Comparison of ENCODE assay signal across 27 cellular contexts in the genomic region with DNA sequence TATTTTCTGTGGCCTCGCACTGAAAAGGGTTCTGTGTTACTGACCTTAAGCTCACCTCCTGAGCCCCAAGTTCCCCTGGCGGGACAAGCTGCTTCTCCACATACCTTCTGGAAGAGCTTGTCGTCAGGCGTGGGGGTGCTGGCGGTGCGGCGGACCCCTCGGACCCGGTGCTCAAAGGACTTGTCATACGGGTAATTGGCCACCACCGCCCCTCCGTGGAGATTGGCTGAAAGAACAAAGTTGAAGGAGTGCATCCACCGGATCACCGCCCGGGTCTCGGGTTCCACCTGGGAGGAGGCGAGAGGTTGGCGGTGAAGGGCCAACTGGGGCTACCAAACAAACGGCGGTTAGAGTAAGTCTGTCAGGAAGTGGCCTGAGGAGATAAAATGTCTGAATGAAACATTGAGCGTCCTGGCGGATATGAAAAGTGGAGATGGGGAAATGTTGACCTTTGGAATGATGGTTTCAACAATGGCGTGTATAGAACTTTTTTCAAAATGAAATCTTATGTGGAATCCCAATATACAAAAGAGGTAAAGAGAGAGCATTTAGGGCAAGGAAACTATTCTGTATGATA. TPM values are rescaled to one million over a fixed set of nuclear protein-coding genes. Genes with fewer than 3 reads are reported as not detected.
A peak's percentile ranks its signal among the peaks of the same experiment; 100 is the strongest.
DNase-seq lines count a peak whose midpoint lies in the region; ATAC-seq, FAIRE-seq and TF ChIP-seq lines count a peak whose summit lies in the region.
"Had no signal": no experiment of that assay in that cellular context is flagged by ENCODE, and none has a peak within 500 bp of the region (broad histone marks: within the 10 kb centered on the region; RNA-seq: fewer than 3 reads in every experiment).

No MANE protein-coding gene starts in this region.

- no peak overlapping the region for H3K9ac ChIP-seq in HepG2 (ENCODE audit: insufficient read depth, low read depth, low read length)

- in situ Hi-C loops in HepG2 (cut with HindIII; ENCODE audit: extremely low pct_ligation_motif_present, low pct_unique_long_range_greater_than_20kb) = no loop called here

- no peaks in the 10 kb centered on the region for H3K4me1 ChIP-seq in HepG2 (ENCODE audit: insufficient read depth, low read length)
- H3K4me1 ChIP-seq in right lobe of liver = no peaks in the 10 kb centered on the region
- H3K4me1 ChIP-seq: SJSA1 had no signal

- TF ChIP-seq EP300 in HepG2 (IDR thresholded peaks at IDR 0.05; ENCODE audit: low read depth in 2 of 2, low read length in 2 of 2) (no peak), HepG2 (CRISPR knock-in tag; IDR thresholded peaks at IDR 0.05; ENCODE audit: borderline replicate concordance) (no peak)

- H3K27ac ChIP-seq in HepG2 (ENCODE audit: extremely low read length, insufficient read depth, low read length) = no peak overlapping the region
- H3K27ac ChIP-seq in right lobe of liver = no peak overlapping the region
- no peak overlapping the region for H3K27ac ChIP-seq in WERI-Rb-1
- H3K27ac ChIP-seq: 22Rv1, SJSA1 had no signal

- H3K36me3 ChIP-seq in HepG2 (replicated peaks in 1 of 2; ENCODE audit: control insufficient read depth in 1 of 2, insufficient read depth in 2 of 2, low read length in 2 of 2) = peaks cover 5 to 29% of the 10 kb centered on the region in 2 experiments
- peaks cover 0 to 23% (median 15%) of the 10 kb centered on the region in 4 donors for H3K36me3 ChIP-seq in right lobe of liver
- H3K36me3 ChIP-seq in WERI-Rb-1 = no peaks in the 10 kb centered on the region
- H3K36me3 ChIP-seq: MG63, SJSA1 had no signal

- TF ChIP-seq CTCF in HepG2 (CRISPR knock-in tag; IDR thresholded peaks at IDR 0.05) (no peak), right lobe of liver (IDR thresholded peaks at IDR 0.05) (no peak), WERI-Rb-1 (IDR thresholded peaks at IDR 0.05; ENCODE audit: low read depth, low read length) (no peak), GM10266 (IDR thresholded peaks at IDR 0.05; ENCODE audit: control insufficient read depth, insufficient read depth, low read depth, missing control alignments) (no peak)

- no peak for TF ChIP-seq POLR2A in HepG2 (IDR thresholded peaks at IDR 0.05; ENCODE audit: insufficient read depth in 1 of 2, low read depth in 2 of 2, low read length in 2 of 2)
- no peak for TF ChIP-seq POLR2A in right lobe of liver (IDR thresholded peaks at IDR 0.05)

- POLR2A ChIA-PET in HepG2 (lab: Yijun Ruan, JAX) = no interaction called here

- DNase-seq in HepG2 (ENCODE audit: low spot score) = no peak
- no peak for DNase-seq in right lobe of liver
- DNase-seq in foreskin melanocyte = peak; percentile 58
- peak; percentile 64 for DNase-seq in left kidney (ENCODE audit: low read depth, low spot score)
- no peak for DNase-seq in WERI-Rb-1
- DNase-seq in GM10266 (ENCODE audit: extremely low spot score) = no peak
- DNase-seq: AML-193, COR-L47, DMS 273 treated with DMSO at 0.1 percent for 48 hours, DND-41, Karpas-422, MG63, NCI-H1048, NCI-H1436, NCI-H1930, NCI-H345, NCI-H524 treated with DMSO at 0.1 percent for 48 hours, PC-3 had no signal

- H3K79me2 ChIP-seq in HepG2 (ENCODE audit: insufficient read depth, low read length) = no peaks in the 10 kb centered on the region

- H3K4me2 ChIP-seq in HepG2 (ENCODE audit: low read depth, low read length) = no peak overlapping the region

- WGBS in HepG2 (ENCODE audit: low lambda C conversion rate) = 97% methylated on average over 23 of the region's 23 CpGs
- 79% methylated on average over 17 of the region's 23 CpGs for WGBS in right lobe of liver (ENCODE audit: insufficient coverage, low coverage, low lambda C conversion rate, missing lambda C conversion rate)

- no peaks in the 10 kb centered on the region for H3K27me3 ChIP-seq in HepG2 (ENCODE audit: control insufficient read depth in 1 of 2, insufficient read depth in 2 of 2, low read length in 2 of 2)
- H3K27me3 ChIP-seq in right lobe of liver = no peaks in the 10 kb centered on the region
- no peaks in the 10 kb centered on the region for H3K27me3 ChIP-seq in WERI-Rb-1 (ENCODE audit: insufficient read depth, low read depth, severe bottlenecking)
- H3K27me3 ChIP-seq: MG63, SJSA1 had no signal

- TF ChIP-seq RAD21 in HepG2 (CRISPR knock-in tag; IDR thresholded peaks at IDR 0.05) = no peak

- H2AFZ ChIP-seq in HepG2 (ENCODE audit: low read length) = no peak overlapping the region

- H3K9me3 ChIP-seq in HepG2 (ENCODE audit: low read length) (no peaks in the 10 kb centered on the region), right lobe of liver (no peaks in the 10 kb centered on the region), WERI-Rb-1 (ENCODE audit: severe bottlenecking) (no peaks in the 10 kb centered on the region)
- H3K9me3 ChIP-seq: MG63, SJSA1 had no signal

- H3K4me3 ChIP-seq in HepG2 (replicated peaks in 1 of 3; ENCODE audit: insufficient read depth in 1 of 3, low read depth in 2 of 3, low read length in 3 of 3) (no peak overlapping the region), right lobe of liver (no peak overlapping the region), WERI-Rb-1 (ENCODE audit: low read depth, low read length) (no peak overlapping the region)
- H3K4me3 ChIP-seq: MG63, SJSA1 had no signal

- CTCF ChIA-PET in HepG2 (lab: Yijun Ruan, JAX; ENCODE audit: low intra/inter-chr PET ratio, low total read pairs) = no interaction called here

- intact Hi-C loops in HepG2 (cut with micrococcal nuclease; ENCODE audit: unreplicated experiment) (no loop called here), right lobe of liver (cut with DNase I) (no loop called here)

- ATAC-seq in HepG2 (no peak), right lobe of liver (no peak), HG03097 (IDR thresholded peaks at IDR 0.05; ENCODE audit: low FRiP score, unreplicated experiment) (no peak), GM18873 (IDR thresholded peaks at IDR 0.05; ENCODE audit: low FRiP score, unreplicated experiment) (no peak)
- ATAC-seq: PC-3 had no signal

- FAIRE-seq in HepG2 (lab: Jason Lieb, UNC) = no peak
- FAIRE-seq: GM19239 had no signal

- H4K20me1 ChIP-seq in HepG2 (ENCODE audit: insufficient read depth, low read length) = no peaks in the 10 kb centered on the region

- BruUV-seq in HepG2 (replicated peaks; lab: Mats Ljungman, UMichigan) = no TSS peak

TF ChIP-seq in HepG2, 621 proteins besides CTCF, POLR2A, EP300 and RAD21 (continues in another document):
- no peak for TF ChIP-seq EHMT2 (IDR thresholded peaks at IDR 0.05; ENCODE audit: borderline replicate concordance, low read depth, low read length)

RNA-seq across cellular contexts. Expression of a gene that starts 16.5 kb away (rescaled TPM):
- total RNA-seq in HepG2 (2016; rRNA removed; fragmentation: Illumina TruSeq; extraction: Trizol) = 8.1 and 17.3 TPM in 2 replicates
- total RNA-seq in HepG2 (2016; cell fraction: cytosol; rRNA removed; fragmentation: Illumina TruSeq; extraction: Trizol; ENCODE audit: low read depth) = 5.6 and 6.4 TPM in 2 replicates
- total RNA-seq in HepG2 (2016; cell fraction: insoluble cytoplasmic fraction; rRNA removed; fragmentation: Illumina TruSeq; extraction: Trizol) = 8.1 and 16.7 TPM in 2 replicates
- 8.1 and 10.4 TPM in 2 replicates for total RNA-seq in HepG2 (2016; cell fraction: membrane; rRNA removed; fragmentation: Illumina TruSeq; extraction: Trizol)
- 10.6 and 16.3 TPM in 2 replicates for total RNA-seq in HepG2 (2016; cell fraction: nucleus; rRNA removed; fragmentation: Illumina TruSeq; extraction: Trizol)
- 35.1 and 42.1 TPM in 2 replicates for polyA plus RNA-seq in HepG2 (2011; rRNA removed)
- 39.2 and 44.8 TPM in 2 replicates for polyA plus RNA-seq in HepG2 (2011; cell fraction: cytosol; rRNA removed)
- polyA plus RNA-seq in HepG2 (2011; cell fraction: nucleus; rRNA removed) = 18.8 and 22.4 TPM in 2 replicates
- polyA plus RNA-seq in HepG2 (2012) = 30.8 and 36.0 TPM in 2 replicates
- 5.5 and 6.0 TPM in 2 replicates for polyA plus RNA-seq in HepG2 (2016; cell fraction: cytosol; fragmentation: Illumina TruSeq; extraction: Trizol; ENCODE audit: low read depth)
- polyA plus RNA-seq in HepG2 (2016; cell fraction: insoluble cytoplasmic fraction; fragmentation: Illumina TruSeq; extraction: Trizol; ENCODE audit: low read depth) = 8.5 and 9.4 TPM in 2 replicates
- 8.9 and 9.1 TPM in 2 replicates for polyA plus RNA-seq in HepG2 (2016; cell fraction: membrane; fragmentation: Illumina TruSeq; extraction: Trizol; ENCODE audit: low read depth)
- 16.1 and 19.4 TPM in 2 replicates for polyA plus RNA-seq in HepG2 (2016; cell fraction: nucleus; fragmentation: Illumina TruSeq; extraction: Trizol; ENCODE audit: insufficient read depth, low read depth)
- 35.9 TPM in 1 of 2 replicates, not detected in the other for polyA minus RNA-seq in HepG2 (2011; rRNA and poly(A)+ RNA removed; ENCODE audit: low replicate concordance)
- 11.8 and 13.2 TPM in 2 replicates for polyA minus RNA-seq in HepG2 (2011; cell fraction: cytosol; rRNA and poly(A)+ RNA removed)
- polyA minus RNA-seq in HepG2 (2011; cell fraction: nucleus; rRNA and poly(A)+ RNA removed) = 9.0 and 12.1 TPM in 2 replicates
- total RNA-seq in right lobe of liver = 10 to 100 TPM; 20.7 to 76.6 (median 54.4) TPM
- total RNA-seq: G401, H4, HT-29, PC-3, SJSA1 had no signal
- polyA plus RNA-seq: CD14-positive monocyte had no signal

RNA-seq across cellular contexts. Expression of a gene that starts 55.4 kb away (rescaled TPM):
- 6.3 and 6.4 TPM in 2 replicates for total RNA-seq in HepG2 (2016; rRNA removed; fragmentation: Illumina TruSeq; extraction: Trizol)
- 1.2 and 1.4 TPM in 2 replicates for total RNA-seq in HepG2 (2016; cell fraction: cytosol; rRNA removed; fragmentation: Illumina TruSeq; extraction: Trizol; ENCODE audit: low read depth)
- 5.7 and 6.1 TPM in 2 replicates for total RNA-seq in HepG2 (2016; cell fraction: insoluble cytoplasmic fraction; rRNA removed; fragmentation: Illumina TruSeq; extraction: Trizol)
- 2.3 and 2.6 TPM in 2 replicates for total RNA-seq in HepG2 (2016; cell fraction: membrane; rRNA removed; fragmentation: Illumina TruSeq; extraction: Trizol)
- 7.8 and 9.5 TPM in 2 replicates for total RNA-seq in HepG2 (2016; cell fraction: nucleus; rRNA removed; fragmentation: Illumina TruSeq; extraction: Trizol)
- polyA plus RNA-seq in HepG2 (2011; rRNA removed) = 3.6 and 4.2 TPM in 2 replicates
- polyA plus RNA-seq in HepG2 (2011; cell fraction: cytosol; rRNA removed) = 2.7 and 4.5 TPM in 2 replicates
- 4.6 and 5.9 TPM in 2 replicates for polyA plus RNA-seq in HepG2 (2011; cell fraction: nucleus; rRNA removed)
- polyA plus RNA-seq in HepG2 (2012) = 5.1 and 5.3 TPM in 2 replicates
- polyA plus RNA-seq in HepG2 (2016; cell fraction: cytosol; fragmentation: Illumina TruSeq; extraction: Trizol; ENCODE audit: low read depth) = 0.75 and 0.78 TPM in 2 replicates
- polyA plus RNA-seq in HepG2 (2016; cell fraction: insoluble cytoplasmic fraction; fragmentation: Illumina TruSeq; extraction: Trizol; ENCODE audit: low read depth) = 4.8 and 6.1 TPM in 2 replicates
- 1.7 and 1.9 TPM in 2 replicates for polyA plus RNA-seq in HepG2 (2016; cell fraction: membrane; fragmentation: Illumina TruSeq; extraction: Trizol; ENCODE audit: low read depth)
- polyA plus RNA-seq in HepG2 (2016; cell fraction: nucleus; fragmentation: Illumina TruSeq; extraction: Trizol; ENCODE audit: insufficient read depth, low read depth) = 10.6 and 11.3 TPM in 2 replicates
- polyA minus RNA-seq in HepG2 (2011; rRNA and poly(A)+ RNA removed; ENCODE audit: low replicate concordance) = 4.2 and 6.7 TPM in 2 replicates
- polyA minus RNA-seq in HepG2 (2011; cell fraction: cytosol; rRNA and poly(A)+ RNA removed) = 4.3 and 4.8 TPM in 2 replicates
- 9.8 and 12.7 TPM in 2 replicates for polyA minus RNA-seq in HepG2 (2011; cell fraction: nucleus; rRNA and poly(A)+ RNA removed)
- 10 to 100 TPM in 3 of 6 experiments, 1 to 10 TPM in 3; 7.9 to 12.7 (median 9.9) TPM for total RNA-seq in right lobe of liver

Comparison
In these comparisons a context has a peak if more than half of its experiments do, and no peak if none do; other contexts are left out.
1. DNase-seq: peak in foreskin melanocyte (single experiment) and left kidney (single experiment); none in HepG2 (single experiment), right lobe of liver (0 of 3), WERI-Rb-1 (single experiment) and GM10266 (single experiment).